26 cellular contexts compared by ENCODE assay signal in genomic region chr9:3903273-3903672, GRCh38.
DNase-seq lines count a peak whose midpoint lies in the region; ATAC-seq, FAIRE-seq and TF ChIP-seq lines count a peak whose summit lies in the region.
"Had no signal": no experiment of that assay in that cellular context is flagged by ENCODE, and none has a peak within 500 bp of the region (broad histone marks: within the 10 kb centered on the region; RNA-seq: fewer than 3 reads in every experiment).

No MANE protein-coding gene starts in this region.

- no peak overlapping the region for H3K27ac ChIP-seq in BLaER1
- H3K27ac ChIP-seq: heart right ventricle, left ventricle myocardium inferior, parathyroid adenoma, testis had no signal

- no peaks in the 10 kb centered on the region for H3K36me3 ChIP-seq in BLaER1
- H3K36me3 ChIP-seq: heart right ventricle, left ventricle myocardium inferior, MG63 had no signal

- H4K20me1 ChIP-seq in BLaER1, result no peaks in the 10 kb centered on the region

- H3K9me3 ChIP-seq in BLaER1, result 0 out of 2 replicates have a peak, but pooled peaks cover 5% of the 10 kb centered on the region
- H3K9me3 ChIP-seq: heart right ventricle, left ventricle myocardium inferior, MG63, testis had no signal

- peak overlapping the region; percentile 54; the same call in 1 of the 2 replicates for H3K4me2 ChIP-seq in BLaER1

- H3K27me3 ChIP-seq in BLaER1, result no peaks in the 10 kb centered on the region
- H3K27me3 ChIP-seq: heart right ventricle, MG63, testis had no signal

- H3K4me3 ChIP-seq in BLaER1, result no peak overlapping the region
- H3K4me3 ChIP-seq: heart right ventricle, left ventricle myocardium inferior, MG63, testis had no signal

- DNase-seq in G401 (ENCODE audit: low spot score), result peak; percentile 66
- DNase-seq in NCI-H345 (lab: John Stamatoyannopoulos, UW), result peak; percentile 32
- DNase-seq in left lobe of liver (ENCODE audit: low spot score), result peak; percentile 45
- no peak for DNase-seq in medulla oblongata (ENCODE audit: extremely low spot score)
- DNase-seq in GM12892 (ENCODE audit: insufficient read length), result no peak
- DNase-seq: DMS 273 treated with DMSO at 0.1 percent for 48 hours; effector CD8-positive, alpha-beta T cell; erythroblast; foreskin fibroblast; heart right ventricle; KBM-7; left ventricle myocardium inferior; MG63; midbrain; NCI-H1436; NCI-H510A; right cardiac atrium; stimulated activated naive CD4-positive, alpha-beta T cell treated with Interleukin-2 at 50 U/mL for 16 hours; T-cell; testis had no signal

- in situ Hi-C loops in G401 (cut with HindIII; ENCODE audit: low sequenced_read_pairs), result no loop called here

- TF ChIP-seq POLR2A in GM12892 (IDR thresholded peaks at IDR 0.05; ENCODE audit: low read depth, low read length), result no peak

- H3K9ac ChIP-seq in BLaER1, result no peak overlapping the region
- H3K9ac ChIP-seq: parathyroid adenoma had no signal

- FAIRE-seq in GM12892 (lab: Jason Lieb, UNC), result no peak
- FAIRE-seq: RCC 7860 had no signal

- peaks cover 15% of the 10 kb centered on the region for H3K4me1 ChIP-seq in BLaER1
- H3K4me1 ChIP-seq: parathyroid adenoma, testis had no signal

- ATAC-seq in left lobe of liver (peak; percentile 96), GM18861 (IDR thresholded peaks at IDR 0.05; ENCODE audit: unreplicated experiment) (no peak), HG02970 (IDR thresholded peaks at IDR 0.05; ENCODE audit: low FRiP score, unreplicated experiment) (no peak)
- ATAC-seq: heart right ventricle; natural killer cell treated with Interleukin-12 subunit alpha and Interleukin-12 subunit beta and Interleukin-15 and Interleukin-18, amount 100 ng/mL, for 72 hours; right cardiac atrium; T-cell had no signal

Comparison
In these comparisons a context has a peak if more than half of its experiments do, and no peak if none do; other contexts are left out.
1. DNase-seq: peak in G401 (single experiment), NCI-H345 (single experiment) and left lobe of liver (single experiment); none in medulla oblongata (single experiment) and GM12892 (single experiment).